Comparison of ENCODE assay signal across 31 cellular contexts in the genomic region with DNA sequence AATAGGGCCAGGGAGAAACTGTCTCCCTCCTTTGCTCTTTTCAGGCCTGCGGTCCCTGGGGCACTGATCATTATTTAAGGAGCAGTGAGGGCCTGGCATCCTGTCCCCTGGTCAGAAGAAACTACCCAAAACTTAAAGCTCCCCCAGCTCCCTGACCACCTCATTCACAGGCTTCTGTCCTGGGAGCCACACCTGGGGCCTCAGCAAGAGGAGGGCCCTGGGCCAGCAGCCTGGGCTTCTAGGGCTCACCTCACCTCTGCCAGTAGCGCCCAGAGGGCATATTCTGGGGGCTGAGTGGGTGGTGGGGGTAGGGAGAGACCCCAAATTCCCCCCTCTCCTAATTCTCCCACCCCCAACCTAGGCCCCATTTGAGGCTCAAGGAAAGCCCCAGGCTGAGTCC. TPM values are rescaled to one million over a fixed set of nuclear protein-coding genes. Genes with fewer than 3 reads are reported as not detected.
"Had no signal": no experiment of that assay in that cellular context is flagged by ENCODE, and none has a peak within 500 bp of the region (broad histone marks: within the 10 kb centered on the region; RNA-seq: fewer than 3 reads in every experiment).

No MANE protein-coding gene starts in this region.

- H3K4me1 Mint-ChIP-seq: endodermal cell had no signal

- H3K27ac ChIP-seq: adrenal gland, body of pancreas, coronary artery, heart left ventricle had no signal

- H3K9me3 ChIP-seq: adrenal gland, body of pancreas, heart left ventricle had no signal

- DNase-seq: activated CD4-positive, alpha-beta T cell treated with anti-CD3 and anti-CD28 coated beads, Interleukin-2, amount 10 ng/mL, durations not matched to agents 24 days and 14 days; activated CD4-positive, alpha-beta T cell treated with anti-CD3 and anti-CD28 coated beads, Interleukin-2, amount 50 U/mL, for 4 hours; activated CD4-positive, CD25-positive, alpha-beta regulatory T cell; activated CD4-positive, CD25-positive, alpha-beta regulatory T cell treated with anti-CD3 and anti-CD28 coated beads, Interleukin-2, amount 50 U/mL, for 72 hours; activated CD8-positive, alpha-beta memory T cell treated with anti-CD3 and anti-CD28 coated beads for 24 hours; activated CD8-positive, alpha-beta T cell treated with anti-CD3 and anti-CD28 coated beads for 36 hours; activated effector memory CD4-positive, alpha-beta T cell treated with anti-CD3 and anti-CD28 coated beads, Interleukin-2, amount 50 U/mL, for 16 hours; activated naive CD4-positive, alpha-beta T cell treated with anti-CD3 and anti-CD28 coated beads for 36 hours; activated naive CD8-positive, alpha-beta T cell treated with anti-CD3 and anti-CD28 coated beads for 36 hours; activated naive CD8-positive, alpha-beta T cell treated with anti-CD3 and anti-CD28 coated beads, Interleukin-2, amount 50 U/mL, for 24 hours; activated T-cell treated with anti-CD3 and anti-CD28 coated beads, Interleukin-2, amount 50 U/mL, for 48 hours; adrenal gland; amygdala; body of pancreas; caudate nucleus; cerebellar nuclear complex; effector memory CD4-positive, alpha-beta T cell; endodermal cell; foreskin fibroblast; T-helper 2 cell had no signal

- H3K4me3 ChIP-seq: adrenal gland, body of pancreas, coronary artery, dorsolateral prefrontal cortex, heart left ventricle had no signal

- H3K27me3 ChIP-seq: adrenal gland, body of pancreas, dorsolateral prefrontal cortex, heart left ventricle had no signal

- ATAC-seq: activated CD4-positive, alpha-beta T cell treated with anti-CD3 and anti-CD28 coated beads for 36 hours; activated CD8-positive, alpha-beta T cell treated with anti-CD3 and anti-CD28 coated beads for 36 hours; activated naive CD8-positive, alpha-beta T cell treated with anti-CD3 and anti-CD28 coated beads, Interleukin-2, amount 50 U/mL, for 24 hours; body of pancreas; esophagus mucosa; heart left ventricle had no signal

- FAIRE-seq: frontal cortex had no signal

- H3K27me3 Mint-ChIP-seq: activated CD4-positive, alpha-beta T cell treated with anti-CD3 and anti-CD28 coated beads for 36 hours; activated CD4-positive, alpha-beta T cell treated with anti-CD3 and anti-CD28 coated beads, Interleukin-2, amount 10 ng/mL, durations not matched to agents 24 days and 14 days; activated CD8-positive, alpha-beta T cell treated with anti-CD3 and anti-CD28 coated beads for 36 hours; activated naive CD4-positive, alpha-beta T cell treated with anti-CD3 and anti-CD28 coated beads, Interleukin-2, amount 50 U/mL, for 24 hours; activated naive CD8-positive, alpha-beta T cell treated with anti-CD3 and anti-CD28 coated beads, Interleukin-2, amount 50 U/mL, for 24 hours had no signal

- H3K9me3 Mint-ChIP-seq: activated CD4-positive, alpha-beta T cell treated with anti-CD3 and anti-CD28 coated beads, Interleukin-2, amount 10 ng/mL, durations not matched to agents 24 days and 14 days; activated CD8-positive, alpha-beta T cell treated with anti-CD3 and anti-CD28 coated beads for 36 hours; activated naive CD4-positive, alpha-beta T cell treated with anti-CD3 and anti-CD28 coated beads for 36 hours; activated naive CD4-positive, alpha-beta T cell treated with anti-CD3 and anti-CD28 coated beads, Interleukin-2, amount 50 U/mL, for 24 hours; activated naive CD8-positive, alpha-beta T cell treated with anti-CD3 and anti-CD28 coated beads for 36 hours; activated naive CD8-positive, alpha-beta T cell treated with anti-CD3 and anti-CD28 coated beads, Interleukin-2, amount 50 U/mL, for 24 hours; activated T-helper 1 cell treated with anti-CD3 and anti-CD28 coated beads, Interleukin-12 subunit alpha, Interleukin-12 subunit beta, Interleukin-2, Interleukin-4 antibody, amounts not matched to agents 30 ng/mL and 10 ng/mL and 1 ng/mL, durations not matched to agents 14 hours and 24 hours and 36 hours; activated T-helper 2 cell treated with anti-CD3 and anti-CD28 coated beads, Interferon-gamma antibody, Interleukin-2, Interleukin-4, amounts not matched to agents 10 μg/mL and 5 μg/mL and 100 μg/mL, durations not matched to agents 14 hours and 24 hours and 36 hours; dendritic cell treated with granulocyte-macrophage colony-stimulating factor and Interleukin-4, amounts not matched to agents 40 ng/mL and 50 ng/mL, for 4 days; endodermal cell had no signal

- H3K4me3 Mint-ChIP-seq: activated CD4-positive, alpha-beta T cell treated with anti-CD3 and anti-CD28 coated beads for 36 hours; activated CD4-positive, alpha-beta T cell treated with anti-CD3 and anti-CD28 coated beads, Interleukin-2, amount 10 ng/mL, durations not matched to agents 24 days and 14 days; activated CD8-positive, alpha-beta T cell treated with anti-CD3 and anti-CD28 coated beads for 36 hours; activated naive CD4-positive, alpha-beta T cell treated with anti-CD3 and anti-CD28 coated beads for 36 hours; activated naive CD4-positive, alpha-beta T cell treated with anti-CD3 and anti-CD28 coated beads, Interleukin-2, amount 50 U/mL, for 24 hours; activated naive CD8-positive, alpha-beta T cell treated with anti-CD3 and anti-CD28 coated beads for 36 hours; activated naive CD8-positive, alpha-beta T cell treated with anti-CD3 and anti-CD28 coated beads, Interleukin-2, amount 50 U/mL, for 24 hours; activated T-helper 1 cell treated with anti-CD3 and anti-CD28 coated beads, Interleukin-12 subunit alpha, Interleukin-12 subunit beta, Interleukin-2, Interleukin-4 antibody, amounts not matched to agents 30 ng/mL and 10 ng/mL and 1 ng/mL, durations not matched to agents 14 hours and 24 hours and 36 hours; dendritic cell treated with granulocyte-macrophage colony-stimulating factor and Interleukin-4, amounts not matched to agents 40 ng/mL and 50 ng/mL, for 4 days; endodermal cell had no signal

- H3K27ac Mint-ChIP-seq: activated CD4-positive, alpha-beta T cell treated with anti-CD3 and anti-CD28 coated beads for 36 hours; activated CD4-positive, alpha-beta T cell treated with anti-CD3 and anti-CD28 coated beads, Interleukin-2, amount 10 ng/mL, durations not matched to agents 24 days and 14 days; activated CD8-positive, alpha-beta T cell treated with anti-CD3 and anti-CD28 coated beads for 36 hours; activated naive CD4-positive, alpha-beta T cell treated with anti-CD3 and anti-CD28 coated beads for 36 hours; activated naive CD4-positive, alpha-beta T cell treated with anti-CD3 and anti-CD28 coated beads, Interleukin-2, amount 50 U/mL, for 24 hours; activated naive CD8-positive, alpha-beta T cell treated with anti-CD3 and anti-CD28 coated beads for 36 hours; activated naive CD8-positive, alpha-beta T cell treated with anti-CD3 and anti-CD28 coated beads, Interleukin-2, amount 50 U/mL, for 24 hours; activated T-helper 1 cell treated with anti-CD3 and anti-CD28 coated beads, Interleukin-12 subunit alpha, Interleukin-12 subunit beta, Interleukin-2, Interleukin-4 antibody, amounts not matched to agents 30 ng/mL and 10 ng/mL and 1 ng/mL, durations not matched to agents 14 hours and 24 hours and 36 hours; activated T-helper 2 cell treated with anti-CD3 and anti-CD28 coated beads, Interferon-gamma antibody, Interleukin-2, Interleukin-4, amounts not matched to agents 10 μg/mL and 5 μg/mL and 100 μg/mL, durations not matched to agents 14 hours and 24 hours and 36 hours; dendritic cell treated with granulocyte-macrophage colony-stimulating factor and Interleukin-4, amounts not matched to agents 40 ng/mL and 50 ng/mL, for 4 days; endodermal cell had no signal

RNA-seq across cellular contexts. Expression of gene GRM2, which starts 4.7 kb away (rescaled TPM):
- total RNA-seq: epithelial cell of proximal tubule had no signal
